ENCODE assay signal across 2 cellular contexts in genomic region chr4:3492741-3493719, GRCh38.
TF ChIP-seq lines count a peak whose summit lies in the region.

No MANE protein-coding gene starts in this region.

TF ChIP-seq in IMR-90, 13 proteins besides CTCF, POLR2A, EP300 and RAD21:
- TF ChIP-seq BHLHE40 (IDR thresholded peaks at IDR 0.05; ENCODE audit: low read depth, low read length), result no peak
- TF ChIP-seq MXI1 (IDR thresholded peaks at IDR 0.05; ENCODE audit: borderline replicate concordance, low read depth, low read length), result no peak
- no peak for TF ChIP-seq ELK1 (IDR thresholded peaks at IDR 0.05; ENCODE audit: borderline replicate concordance, low read depth, low read length)
- no peak for TF ChIP-seq CEBPB (IDR thresholded peaks at IDR 0.05; ENCODE audit: low read depth, low read length)
- no peak for TF ChIP-seq RFX5 (IDR thresholded peaks at IDR 0.05; ENCODE audit: low read depth, low read length)
- no peak for TF ChIP-seq NFE2L2 (IDR thresholded peaks at IDR 0.05; ENCODE audit: low read depth, low read length)
- TF ChIP-seq USF2 (IDR thresholded peaks at IDR 0.05; ENCODE audit: low read depth, low read length), result no peak
- no peak for TF ChIP-seq SMC3 (IDR thresholded peaks at IDR 0.05; ENCODE audit: low read depth, low read length)
- no peak for TF ChIP-seq MAZ (IDR thresholded peaks at IDR 0.05; ENCODE audit: borderline replicate concordance, low read depth, low read length)
- TF ChIP-seq FOS (IDR thresholded peaks at IDR 0.05; ENCODE audit: low read depth, low read length), result no peak
- no peak for TF ChIP-seq CHD1 (IDR thresholded peaks at IDR 0.05; ENCODE audit: low read depth, low read length)
- TF ChIP-seq RCOR1 (IDR thresholded peaks at IDR 0.05; ENCODE audit: insufficient replicate concordance, low read length), result no peak
- no peak for TF ChIP-seq MAFK (IDR thresholded peaks at IDR 0.05; ENCODE audit: low read depth, low read length)

TF ChIP-seq in SK-N-SH, 30 proteins besides CTCF, POLR2A, EP300 and RAD21:
- TF ChIP-seq USF1 (IDR thresholded peaks at IDR 0.05; ENCODE audit: borderline replicate concordance, low read depth) (no peak), FOSL2 (IDR thresholded peaks at IDR 0.05; ENCODE audit: borderline replicate concordance, low read depth) (no peak), MXI1 (IDR thresholded peaks at IDR 0.05; ENCODE audit: low read depth, low read length) (no peak), NFIC (IDR thresholded peaks at IDR 0.05; ENCODE audit: borderline replicate concordance) (no peak), JUND (IDR thresholded peaks at IDR 0.05) (no peak), RCOR1 (IDR thresholded peaks at IDR 0.05; ENCODE audit: low read length) (no peak), EZH2phosphoT487 (IDR thresholded peaks at IDR 0.05; ENCODE audit: borderline replicate concordance, low read depth) (no peak)
- TF ChIP-seq, protein P1, sequence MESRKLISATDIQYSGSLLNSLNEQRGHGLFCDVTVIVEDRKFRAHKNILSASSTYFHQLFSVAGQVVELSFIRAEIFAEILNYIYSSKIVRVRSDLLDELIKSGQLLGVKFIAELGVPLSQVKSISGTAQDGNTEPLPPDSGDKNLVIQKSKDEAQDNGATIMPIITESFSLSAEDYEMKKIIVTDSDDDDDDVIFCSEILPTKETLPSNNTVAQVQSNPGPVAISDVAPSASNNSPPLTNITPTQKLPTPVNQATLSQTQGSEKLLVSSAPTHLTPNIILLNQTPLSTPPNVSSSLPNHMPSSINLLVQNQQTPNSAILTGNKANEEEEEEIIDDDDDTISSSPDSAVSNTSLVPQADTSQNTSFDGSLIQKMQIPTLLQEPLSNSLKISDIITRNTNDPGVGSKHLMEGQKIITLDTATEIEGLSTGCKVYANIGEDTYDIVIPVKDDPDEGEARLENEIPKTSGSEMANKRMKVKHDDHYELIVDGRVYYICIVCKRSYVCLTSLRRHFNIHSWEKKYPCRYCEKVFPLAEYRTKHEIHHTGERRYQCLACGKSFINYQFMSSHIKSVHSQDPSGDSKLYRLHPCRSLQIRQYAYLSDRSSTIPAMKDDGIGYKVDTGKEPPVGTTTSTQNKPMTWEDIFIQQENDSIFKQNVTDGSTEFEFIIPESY (IDR thresholded peaks at IDR 0.05; ENCODE audit: borderline replicate concordance, low read depth), result no peak
